ENCODE assay signal across 8 cellular contexts in genomic region chr11:27642954-27643353, GRCh38.
"Had no signal": no experiment of that assay in that cellular context is flagged by ENCODE, and none has a peak within 500 bp of the region (broad histone marks: within the 10 kb centered on the region; RNA-seq: fewer than 3 reads in every experiment).

No MANE protein-coding gene starts in this region.

- H3K27ac ChIP-seq: parathyroid adenoma, testis had no signal

- H3K27me3 ChIP-seq: testis had no signal

- H3K4me3 ChIP-seq: testis had no signal

- H3K4me1 ChIP-seq: parathyroid adenoma, testis had no signal

- H3K9me3 ChIP-seq: testis had no signal

- FAIRE-seq: frontal cortex had no signal

- DNase-seq: activated T-cell treated with anti-CD3 and anti-CD28 coated beads, Interleukin-2, amount 50 U/mL, for 1 hour; kidney glomerular epithelial cell; naive B cell; stimulated activated CD4-positive, alpha-beta T cell treated with anti-CD3 and anti-CD28 coated beads, Interleukin-4, amount 100 ng/mL, for 4 hours; stimulated activated naive CD8-positive, alpha-beta T cell treated with anti-CD3 and anti-CD28 coated beads, Interleukin-15, amount 100 ng/mL, for 72 hours; testis had no signal
